In genomic region chr12:14157129-14157747, GRCh38 we compare ENCODE assay signal across 12 cellular contexts.
A peak's percentile ranks its signal among the peaks of the same experiment; 100 is the strongest.
DNase-seq lines count a peak whose midpoint lies in the region; ATAC-seq lines count a peak whose summit lies in the region.
"Had no signal": no experiment of that assay in that cellular context is flagged by ENCODE, and none has a peak within 500 bp of the region (broad histone marks: within the 10 kb centered on the region; RNA-seq: fewer than 3 reads in every experiment).

No MANE protein-coding gene starts in this region.

- no peak overlapping the region for H3K27ac Mint-ChIP-seq in stimulated activated naive CD8-positive, alpha-beta T cell treated with anti-CD3 and anti-CD28 coated beads, Interleukin-15, amount 100 ng/mL, for 72 hours
- H3K27ac Mint-ChIP-seq in IgD-negative memory B cell, result peak overlapping the region; percentile 57 to 95 (median 65)
- H3K27ac Mint-ChIP-seq: GM23338, immature natural killer cell had no signal

- DNase-seq in stimulated activated naive CD8-positive, alpha-beta T cell treated with anti-CD3 and anti-CD28 coated beads, Interleukin-15, Interleukin-2, amounts not matched to agents 100 U/mL and 50 U/mL, for 24 hours, result no peak
- no peak for DNase-seq in stimulated activated naive CD8-positive, alpha-beta T cell treated with anti-CD3 and anti-CD28 coated beads, Interleukin-15, amount 100 ng/mL, for 72 hours
- DNase-seq in NCI-H2029 (lab: John Stamatoyannopoulos, UW) (no peak), Ammon's horn (ENCODE audit: low spot score) (no peak), ACHN (no peak)
- DNase-seq in central memory CD4-positive, alpha-beta T cell, result no peak
- DNase-seq: effector memory CD4-positive, alpha-beta T cell; immature natural killer cell; NCI-H2029 treated with DMSO at 0.1 percent for 48 hours had no signal

- H3K9me3 Mint-ChIP-seq in stimulated activated naive CD8-positive, alpha-beta T cell treated with anti-CD3 and anti-CD28 coated beads, Interleukin-15, amount 100 ng/mL, for 72 hours, result peaks cover 0 to 7% of the 10 kb centered on the region in 2 donors
- H3K9me3 Mint-ChIP-seq in IgD-negative memory B cell, result no peaks in the 10 kb centered on the region
- H3K9me3 Mint-ChIP-seq: GM23338 had no signal

- H3K4me1 Mint-ChIP-seq in stimulated activated naive CD8-positive, alpha-beta T cell treated with anti-CD3 and anti-CD28 coated beads, Interleukin-15, amount 100 ng/mL, for 72 hours, result no peaks in the 10 kb centered on the region
- peaks cover 40 to 47% (median 43%) of the 10 kb centered on the region in 3 donors for H3K4me1 Mint-ChIP-seq in IgD-negative memory B cell
- H3K4me1 Mint-ChIP-seq: immature natural killer cell had no signal

- H3K36me3 Mint-ChIP-seq in IgD-negative memory B cell, result peaks cover 3% of the 10 kb centered on the region
- H3K36me3 Mint-ChIP-seq: immature natural killer cell had no signal

- ATAC-seq in stimulated activated naive CD8-positive, alpha-beta T cell treated with anti-CD3 and anti-CD28 coated beads, Interleukin-15, Interleukin-2, amounts not matched to agents 100 U/mL and 50 U/mL, for 24 hours, result peak; percentile 46
- no peak for ATAC-seq in stimulated activated naive CD8-positive, alpha-beta T cell treated with anti-CD3 and anti-CD28 coated beads, Interleukin-15, amount 100 ng/mL, for 72 hours
- peak; percentile 98 for ATAC-seq in HG02763 (IDR thresholded peaks at IDR 0.05; ENCODE audit: unreplicated experiment)
- ATAC-seq: GM23338 had no signal

- no peaks in the 10 kb centered on the region for H3K27me3 Mint-ChIP-seq in stimulated activated naive CD8-positive, alpha-beta T cell treated with anti-CD3 and anti-CD28 coated beads, Interleukin-15, amount 100 ng/mL, for 72 hours
- H3K27me3 Mint-ChIP-seq in IgD-negative memory B cell, result peaks cover 9% of the 10 kb centered on the region

- H3K4me3 Mint-ChIP-seq in stimulated activated naive CD8-positive, alpha-beta T cell treated with anti-CD3 and anti-CD28 coated beads, Interleukin-15, amount 100 ng/mL, for 72 hours, result no peak overlapping the region
- H3K4me3 Mint-ChIP-seq in IgD-negative memory B cell, result peak overlapping the region; percentile 10 to 82 (median 35)
- H3K4me3 Mint-ChIP-seq: GM23338, immature natural killer cell had no signal

- in situ Hi-C loops in ACHN (cut with HindIII; ENCODE audit: low pct_ligation_motif_present, low pct_unique_long_range_greater_than_20kb, low sequenced_read_pairs), result no loop called here

Comparison
In these comparisons a context has a peak if more than half of its experiments do, and no peak if none do; other contexts are left out.
1. H3K27ac Mint-ChIP-seq: peak in IgD-negative memory B cell (3 of 3); none in stimulated activated naive CD8-positive, alpha-beta T cell treated with anti-CD3 and anti-CD28 coated beads, Interleukin-15, amount 100 ng/mL, for 72 hours (0 of 2).
2. H3K4me3 Mint-ChIP-seq: peak in IgD-negative memory B cell (4 of 4); none in stimulated activated naive CD8-positive, alpha-beta T cell treated with anti-CD3 and anti-CD28 coated beads, Interleukin-15, amount 100 ng/mL, for 72 hours (0 of 2).